11 cellular contexts compared by ENCODE assay signal in genomic region chr19:10896851-10897526, GRCh38. TPM values are rescaled to one million over a fixed set of nuclear protein-coding genes. Genes with fewer than 3 reads are reported as not detected.
DNase-seq lines count a peak whose midpoint lies in the region; ATAC-seq and TF ChIP-seq lines count a peak whose summit lies in the region.
"Had no signal": no experiment of that assay in that cellular context is flagged by ENCODE, and none has a peak within 500 bp of the region (broad histone marks: within the 10 kb centered on the region; RNA-seq: fewer than 3 reads in every experiment).

No MANE protein-coding gene starts in this region.

- no peak for TF ChIP-seq CTCF in choroid plexus epithelial cell (conservative IDR thresholded peaks at IDR 0.05; ENCODE audit: low read depth, low read length)
- TF ChIP-seq CTCF in spleen (IDR thresholded peaks at IDR 0.05 in 8 of 11, conservative IDR thresholded peaks at IDR 0.05 in 3 of 11) = no peak

- H3K9me3 ChIP-seq in spleen = no peaks in the 10 kb centered on the region

- intact Hi-C loops in spleen (cut with DNase I; ENCODE audit: low total_unique reads) = no loop called here

- H3K4me1 Mint-ChIP-seq in activated T-cell treated with anti-CD3 and anti-CD28 coated beads, Interleukin-2, amount 50 U/mL, for 72 hours (ENCODE audit: low read depth) = peaks cover 14% of the 10 kb centered on the region

- H3K4me1 ChIP-seq in spleen = peaks cover 6 to 36% (median 15%) of the 10 kb centered on the region in 6 donors

- no peaks in the 10 kb centered on the region for H3K36me3 Mint-ChIP-seq in activated T-cell treated with anti-CD3 and anti-CD28 coated beads, Interleukin-2, amount 50 U/mL, for 72 hours (ENCODE audit: insufficient read depth in 2 of 2)

- H3K27me3 Mint-ChIP-seq in activated T-cell treated with anti-CD3 and anti-CD28 coated beads, Interleukin-2, amount 50 U/mL, for 72 hours (ENCODE audit: low read depth) = no peaks in the 10 kb centered on the region
- H3K27me3 Mint-ChIP-seq: CD4-positive, alpha-beta T cell had no signal

- H3K4me3 ChIP-seq in choroid plexus epithelial cell (ENCODE audit: low read depth, low read length) (no peak overlapping the region), spleen (no peak overlapping the region)

- H3K27me3 ChIP-seq in spleen (replicated peaks in 1 of 7) = no peaks in the 10 kb centered on the region

- peaks cover 0 to 5% (median 0%) of the 10 kb centered on the region in 6 donors for H3K36me3 ChIP-seq in spleen

- no peak for DNase-seq in activated T-cell treated with anti-CD3 and anti-CD28 coated beads, Interleukin-2, amount 50 U/mL, for 72 hours
- no peak for DNase-seq in activated T-cell treated with anti-CD3 and anti-CD28 coated beads for 4 hours
- peak; percentile 11 for DNase-seq in NCI-H345 treated with DMSO at 0.1 percent for 48 hours (lab: John Stamatoyannopoulos, UW; ENCODE audit: unreplicated experiment)
- peak; percentile 58 for DNase-seq in choroid plexus epithelial cell (ENCODE audit: low read depth)
- DNase-seq in spleen = no peak
- DNase-seq in NCI-H82 (lab: John Stamatoyannopoulos, UW) = no peak
- DNase-seq in SW480 (ENCODE audit: low spot score) = no peak
- DNase-seq: activated CD4-positive, alpha-beta T cell treated with anti-CD3 and anti-CD28 coated beads for 4 hours; CD4-positive, alpha-beta T cell; NCI-H524 treated with DMSO at 0.1 percent for 48 hours had no signal

- no peaks in the 10 kb centered on the region for H3K9me3 Mint-ChIP-seq in activated T-cell treated with anti-CD3 and anti-CD28 coated beads, Interleukin-2, amount 50 U/mL, for 72 hours
- H3K9me3 Mint-ChIP-seq: CD4-positive, alpha-beta T cell had no signal

- TF ChIP-seq POLR2A in spleen (IDR thresholded peaks at IDR 0.05) = no peak

- ATAC-seq in activated T-cell treated with anti-CD3 and anti-CD28 coated beads, Interleukin-2, amount 50 U/mL, for 72 hours (replicated peaks in 1 of 2) = no peak
- no peak for ATAC-seq in GM18873 (IDR thresholded peaks at IDR 0.05; ENCODE audit: low FRiP score, unreplicated experiment)

- H3K4me3 Mint-ChIP-seq in activated T-cell treated with anti-CD3 and anti-CD28 coated beads, Interleukin-2, amount 50 U/mL, for 72 hours = no peak overlapping the region
- H3K4me3 Mint-ChIP-seq: CD4-positive, alpha-beta T cell had no signal

- H3K27ac ChIP-seq in spleen = peak overlapping the region in 5 of 8 donors; percentile 6 to 60 (median 27)

- peak overlapping the region; percentile 37 for H3K27ac Mint-ChIP-seq in activated T-cell treated with anti-CD3 and anti-CD28 coated beads, Interleukin-2, amount 50 U/mL, for 72 hours
- H3K27ac Mint-ChIP-seq: CD4-positive, alpha-beta T cell had no signal

- WGBS in spleen, 5 donors = 47 to 58% (median 54%) methylated on average over 7 of the region's 7 CpGs

RNA-seq across cellular contexts. Expression of gene CARM1, which starts 25.6 kb away (rescaled TPM):
- 10 to 100 TPM; 85.0 to 99.5 TPM for total RNA-seq in activated T-cell treated with anti-CD3 and anti-CD28 coated beads, Interleukin-2, amount 50 U/mL, for 72 hours
- 10 to 100 TPM; 18.2 to 32.0 (median 29.4) TPM for total RNA-seq in spleen
- polyA plus RNA-seq in spleen = 10 to 100 TPM; 13.6 to 25.7 (median 13.7) TPM

RNA-seq across cellular contexts. Expression of gene YIPF2, which starts 31.4 kb away (rescaled TPM):
- 10 to 100 TPM; 47.0 to 47.9 TPM for total RNA-seq in activated T-cell treated with anti-CD3 and anti-CD28 coated beads, Interleukin-2, amount 50 U/mL, for 72 hours
- 10 to 100 TPM; 24.1 to 42.3 (median 29.8) TPM for total RNA-seq in spleen
- polyA plus RNA-seq in spleen = 10 to 100 TPM; 12.5 to 28.6 (median 16.8) TPM

RNA-seq across cellular contexts. Expression of gene TIMM29, which starts 31.6 kb away (rescaled TPM):
- 10 to 100 TPM; 20.3 to 20.9 TPM for total RNA-seq in activated T-cell treated with anti-CD3 and anti-CD28 coated beads, Interleukin-2, amount 50 U/mL, for 72 hours
- total RNA-seq in spleen = 10 to 100 TPM; 18.0 to 24.3 (median 21.3) TPM
- 10 to 100 TPM in 2 of 3 donors, 1 to 10 TPM in 1; 6.8 to 15.1 (median 12.9) TPM for polyA plus RNA-seq in spleen

RNA-seq across cellular contexts. Expression of gene C19orf38, which starts 48.8 kb away (rescaled TPM):
- total RNA-seq in activated T-cell treated with anti-CD3 and anti-CD28 coated beads, Interleukin-2, amount 50 U/mL, for 72 hours = 1 to 10 TPM; 6.2 to 9.9 TPM
- 10 to 100 TPM; 11.7 to 48.1 (median 20.3) TPM for total RNA-seq in spleen
- 10 to 100 TPM; 10.2 to 15.9 (median 12.1) TPM for polyA plus RNA-seq in spleen

Comparison
In these comparisons a context has a peak if more than half of its experiments do, and no peak if none do; other contexts are left out.
1. DNase-seq: peak in NCI-H345 treated with DMSO at 0.1 percent for 48 hours (single experiment) and choroid plexus epithelial cell (single experiment); none in activated T-cell treated with anti-CD3 and anti-CD28 coated beads, Interleukin-2, amount 50 U/mL, for 72 hours (0 of 2), activated T-cell treated with anti-CD3 and anti-CD28 coated beads for 4 hours (single experiment), spleen (single experiment), NCI-H82 (single experiment) and SW480 (single experiment).